ENCODE assay signal across 8 cellular contexts in the genomic region with DNA sequence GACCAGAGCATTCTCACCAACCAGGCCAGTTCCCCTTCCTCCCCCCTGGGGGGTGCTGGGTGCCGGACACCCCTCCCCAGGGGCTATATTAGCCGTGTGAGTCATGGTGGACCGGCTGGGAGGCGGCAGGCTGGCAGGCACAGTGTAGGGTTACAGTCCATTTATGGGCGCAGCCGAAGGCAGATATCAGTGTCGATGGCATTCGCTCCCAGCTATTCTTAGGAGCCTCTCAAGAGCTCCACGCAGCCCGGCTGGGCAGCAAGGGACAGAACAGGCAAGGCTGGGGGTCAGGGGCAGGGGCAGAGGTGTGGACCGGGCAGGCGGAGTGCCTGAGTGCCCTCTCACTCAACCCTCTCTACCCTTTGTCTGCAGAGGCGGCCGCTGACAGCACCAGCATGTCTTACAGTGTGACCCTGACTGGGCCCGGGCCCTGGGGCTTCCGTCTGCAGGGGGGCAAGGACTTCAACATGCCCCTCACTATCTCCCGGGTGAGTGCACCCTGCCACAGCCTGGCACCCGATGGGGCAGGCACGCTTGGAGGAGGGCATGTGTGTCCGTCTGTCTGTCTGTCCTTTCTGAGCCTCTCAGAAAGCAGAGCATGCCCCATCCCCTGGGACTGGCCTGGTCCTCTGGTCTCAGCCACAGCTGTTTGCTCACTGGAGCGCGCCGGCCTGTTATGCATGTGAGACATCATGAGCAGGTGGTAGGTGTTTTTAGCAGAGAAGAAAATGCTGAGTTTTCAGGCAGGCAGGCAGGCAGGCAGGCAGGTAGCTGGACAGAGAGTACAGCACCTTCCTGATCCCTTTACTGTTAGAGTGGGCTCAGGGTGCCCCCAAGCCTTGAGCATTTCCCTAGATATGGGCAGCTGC. TPM values are rescaled to one million over a fixed set of nuclear protein-coding genes. Genes with fewer than 3 reads are reported as not detected.
A peak's percentile ranks its signal among the peaks of the same experiment; 100 is the strongest.
DNase-seq lines count a peak whose midpoint lies in the region; ATAC-seq and TF ChIP-seq lines count a peak whose summit lies in the region.

A gene with protein sequence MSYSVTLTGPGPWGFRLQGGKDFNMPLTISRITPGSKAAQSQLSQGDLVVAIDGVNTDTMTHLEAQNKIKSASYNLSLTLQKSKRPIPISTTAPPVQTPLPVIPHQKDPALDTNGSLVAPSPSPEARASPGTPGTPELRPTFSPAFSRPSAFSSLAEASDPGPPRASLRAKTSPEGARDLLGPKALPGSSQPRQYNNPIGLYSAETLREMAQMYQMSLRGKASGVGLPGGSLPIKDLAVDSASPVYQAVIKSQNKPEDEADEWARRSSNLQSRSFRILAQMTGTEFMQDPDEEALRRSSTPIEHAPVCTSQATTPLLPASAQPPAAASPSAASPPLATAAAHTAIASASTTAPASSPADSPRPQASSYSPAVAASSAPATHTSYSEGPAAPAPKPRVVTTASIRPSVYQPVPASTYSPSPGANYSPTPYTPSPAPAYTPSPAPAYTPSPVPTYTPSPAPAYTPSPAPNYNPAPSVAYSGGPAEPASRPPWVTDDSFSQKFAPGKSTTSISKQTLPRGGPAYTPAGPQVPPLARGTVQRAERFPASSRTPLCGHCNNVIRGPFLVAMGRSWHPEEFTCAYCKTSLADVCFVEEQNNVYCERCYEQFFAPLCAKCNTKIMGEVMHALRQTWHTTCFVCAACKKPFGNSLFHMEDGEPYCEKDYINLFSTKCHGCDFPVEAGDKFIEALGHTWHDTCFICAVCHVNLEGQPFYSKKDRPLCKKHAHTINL (plus strand): TSS at position 215 of the 869 bp plus-strand sequence. CDS start 181 bp downstream, at position 396.

- peaks cover 0 to 32% (median 0%) of the 10 kb centered on the region in 4 donors for H3K4me1 ChIP-seq in tibial nerve

- peaks cover 19% of the 10 kb centered on the region for H3K27me3 Mint-ChIP-seq in endothelial cell (ENCODE audit: unreplicated experiment)
- no peaks in the 10 kb centered on the region for H3K27me3 Mint-ChIP-seq in activated T-cell treated with anti-CD3 and anti-CD28 coated beads, Interleukin-2, amount 50 U/mL, for 4 hours (ENCODE audit: low read depth)

- no peaks in the 10 kb centered on the region for H3K9me3 Mint-ChIP-seq in endothelial cell (ENCODE audit: unreplicated experiment)
- H3K9me3 Mint-ChIP-seq in activated T-cell treated with anti-CD3 and anti-CD28 coated beads, Interleukin-2, amount 50 U/mL, for 4 hours: no peaks in the 10 kb centered on the region

- peak; percentile 62 for DNase-seq in GM13977 (ENCODE audit: low spot score)
- DNase-seq in SK-N-DZ (ENCODE audit: low spot score): peak; percentile 84
- DNase-seq in left kidney (ENCODE audit: low read depth, low spot score): peak; percentile 92
- DNase-seq in tibial nerve (ENCODE audit: low spot score in 2 of 2): no peak
- DNase-seq in activated CD8-positive, alpha-beta memory T cell treated with anti-CD3 and anti-CD28 coated beads, Interleukin-2, amount 50 U/mL, for 4 hours: no peak
- DNase-seq in endothelial cell (ENCODE audit: low spot score): no peak
- no peak for DNase-seq in activated T-cell treated with anti-CD3 and anti-CD28 coated beads, Interleukin-2, amount 50 U/mL, for 4 hours

- no peaks in the 10 kb centered on the region for H3K27me3 ChIP-seq in tibial nerve

- H3K4me3 Mint-ChIP-seq in endothelial cell (ENCODE audit: unreplicated experiment): no peak within 1 kb of the TSS
- H3K4me3 Mint-ChIP-seq in activated T-cell treated with anti-CD3 and anti-CD28 coated beads, Interleukin-2, amount 50 U/mL, for 4 hours: no peak within 1 kb of the TSS

- peak within 1 kb of the TSS in 2 of 4 donors; percentile 63 to 64 for H3K27ac ChIP-seq in tibial nerve

- TF ChIP-seq CTCF in GM13977 (IDR thresholded peaks at IDR 0.05; ENCODE audit: extremely low read depth, insufficient read depth, missing control alignments) (no peak), tibial nerve (IDR thresholded peaks at IDR 0.05) (no peak), endothelial cell (IDR thresholded peaks at IDR 0.05; ENCODE audit: unreplicated experiment) (no peak)

- H3K9me3 ChIP-seq in tibial nerve: no peaks in the 10 kb centered on the region

- no peaks in the 10 kb centered on the region for H3K36me3 Mint-ChIP-seq in endothelial cell (ENCODE audit: low read depth, unreplicated experiment)
- H3K36me3 Mint-ChIP-seq in activated T-cell treated with anti-CD3 and anti-CD28 coated beads, Interleukin-2, amount 50 U/mL, for 4 hours (ENCODE audit: insufficient read depth): no peaks in the 10 kb centered on the region

- TF ChIP-seq POLR2A in tibial nerve (IDR thresholded peaks at IDR 0.05): no peak

- H3K4me3 ChIP-seq in tibial nerve: peak within 1 kb of the TSS in 2 of 4 donors; percentile 11 to 33

- peak; percentile 66 for ATAC-seq in HG03135 (IDR thresholded peaks at IDR 0.05; ENCODE audit: unreplicated experiment)
- no peak for ATAC-seq in activated T-cell treated with anti-CD3 and anti-CD28 coated beads, Interleukin-2, amount 50 U/mL, for 4 hours

- H3K4me1 Mint-ChIP-seq in endothelial cell (ENCODE audit: unreplicated experiment): peaks cover 21% of the 10 kb centered on the region
- peaks cover 1% of the 10 kb centered on the region for H3K4me1 Mint-ChIP-seq in activated T-cell treated with anti-CD3 and anti-CD28 coated beads, Interleukin-2, amount 50 U/mL, for 4 hours (ENCODE audit: low read depth)

- no peaks in the 10 kb centered on the region for H3K36me3 ChIP-seq in tibial nerve

- H3K27ac Mint-ChIP-seq in endothelial cell (ENCODE audit: unreplicated experiment): no peak within 1 kb of the TSS

- in situ Hi-C loops in GM13977 (cut with MboI; ENCODE audit: low pct_unique_long_range_greater_than_20kb, low sequenced_read_pairs, unreplicated experiment): no loop called here

- 56 to 79% methylated on average over 7 to 16 of the region's 23 CpGs for WGBS in tibial nerve, 2 donors

- TF ChIP-seq EP300 in tibial nerve (IDR thresholded peaks at IDR 0.05): peak in 1 of 2 donors; percentile 12

RNA-seq across cellular contexts. Expression of the gene that starts here (rescaled TPM):
- 2.6 and 2.9 TPM in 2 replicates for polyA plus RNA-seq in SK-N-DZ (2014; cell fraction: cytosol; rRNA removed)
- 1.5 and 2.6 TPM in 2 replicates for polyA plus RNA-seq in SK-N-DZ (2014; cell fraction: nucleus; rRNA removed)
- 10 to 100 TPM in 1 of 4 donors, 1 to 10 TPM in 3; 5.4 to 18.6 (median 7.5) TPM for total RNA-seq in tibial nerve
- total RNA-seq in endothelial cell (ENCODE audit: unreplicated experiment): 0.36 TPM
- total RNA-seq in activated T-cell treated with anti-CD3 and anti-CD28 coated beads, Interleukin-2, amount 50 U/mL, for 4 hours: under 1 TPM in 2 of 3 donors, not detected in 1; 0.03 to 0.24 TPM

Comparison
In these comparisons a context has a peak if more than half of its experiments do, and no peak if none do; other contexts are left out.
1. DNase-seq: peak in GM13977 (single experiment), SK-N-DZ (single experiment) and left kidney (single experiment); none in tibial nerve (0 of 2), activated CD8-positive, alpha-beta memory T cell treated with anti-CD3 and anti-CD28 coated beads, Interleukin-2, amount 50 U/mL, for 4 hours (single experiment), endothelial cell (single experiment) and activated T-cell treated with anti-CD3 and anti-CD28 coated beads, Interleukin-2, amount 50 U/mL, for 4 hours (single experiment).